1 cellular context compared by ENCODE assay signal in genomic region chr6:157374889-157375443, GRCh38.
TF ChIP-seq lines count a peak whose summit lies in the region.

No MANE protein-coding gene starts in this region.

TF ChIP-seq in GM23338, 12 proteins besides CTCF, POLR2A, EP300 and RAD21 (continued from another document):
- TF ChIP-seq ZNF462 (CRISPR knock-in tag; IDR thresholded peaks at IDR 0.05): no peak
- no peak for TF ChIP-seq ETS1 (IDR thresholded peaks at IDR 0.05)
- no peak for TF ChIP-seq STAT1 (IDR thresholded peaks at IDR 0.05; ENCODE audit: unreplicated experiment)
